24 cellular contexts compared by ENCODE assay signal in genomic region chr3:161925749-161926360, GRCh38.
DNase-seq lines count a peak whose midpoint lies in the region; ATAC-seq, FAIRE-seq and TF ChIP-seq lines count a peak whose summit lies in the region.
"Had no signal": no experiment of that assay in that cellular context is flagged by ENCODE, and none has a peak within 500 bp of the region (broad histone marks: within the 10 kb centered on the region; RNA-seq: fewer than 3 reads in every experiment).

No MANE protein-coding gene starts in this region.

- H3K36me3 Mint-ChIP-seq in chondrocyte (ENCODE audit: low read depth) (peaks cover 2% of the 10 kb centered on the region), progenitor cell of endocrine pancreas (ENCODE audit: insufficient read depth) (no peaks in the 10 kb centered on the region)
- H3K36me3 Mint-ChIP-seq: immature natural killer cell; naive thymus-derived CD4-positive, alpha-beta T cell had no signal

- H3K27ac ChIP-seq in DND-41 (ENCODE audit: low read length): no peak overlapping the region
- H3K27ac ChIP-seq: breast epithelium, dorsolateral prefrontal cortex, esophagus muscularis mucosa, heart right ventricle, skin epidermis, uterus had no signal

- H3K79me2 ChIP-seq in DND-41 (ENCODE audit: insufficient read depth, low read length): no peaks in the 10 kb centered on the region

- H4K20me1 ChIP-seq in DND-41 (ENCODE audit: insufficient read depth, low read length): no peaks in the 10 kb centered on the region

- peaks cover 7% of the 10 kb centered on the region for H3K9me3 ChIP-seq in DND-41 (ENCODE audit: insufficient read depth, low read length, severe bottlenecking)
- H3K9me3 ChIP-seq: esophagus muscularis mucosa, uterus had no signal

- H3K9ac ChIP-seq in DND-41 (ENCODE audit: low read depth, low read length): no peak overlapping the region

- H3K27me3 Mint-ChIP-seq in chondrocyte (ENCODE audit: low read depth): no peaks in the 10 kb centered on the region
- H3K27me3 Mint-ChIP-seq in progenitor cell of endocrine pancreas: no peaks in the 10 kb centered on the region
- H3K27me3 Mint-ChIP-seq: CD4-positive, alpha-beta T cell; naive thymus-derived CD4-positive, alpha-beta T cell had no signal

- no peaks in the 10 kb centered on the region for H3K4me1 Mint-ChIP-seq in chondrocyte (ENCODE audit: low read depth)
- no peaks in the 10 kb centered on the region for H3K4me1 Mint-ChIP-seq in progenitor cell of endocrine pancreas (ENCODE audit: low read depth)
- H3K4me1 Mint-ChIP-seq: immature natural killer cell; naive thymus-derived CD4-positive, alpha-beta T cell had no signal

- no peaks in the 10 kb centered on the region for H3K36me3 ChIP-seq in DND-41 (ENCODE audit: insufficient read depth, low read length)
- H3K36me3 ChIP-seq: breast epithelium, esophagus muscularis mucosa, heart right ventricle, uterus had no signal

- H3K4me1 ChIP-seq in DND-41 (ENCODE audit: insufficient read depth, low read length): no peaks in the 10 kb centered on the region
- H3K4me1 ChIP-seq: breast epithelium, esophagus muscularis mucosa, heart right ventricle, uterus had no signal

- no peak overlapping the region for H2AFZ ChIP-seq in DND-41 (ENCODE audit: low read depth, low read length)

- no peak for ATAC-seq in DND-41 (ENCODE audit: insufficient read depth, low read depth)
- ATAC-seq: heart right ventricle; HepG2; naive thymus-derived CD4-positive, alpha-beta T cell had no signal

- DNase-seq in DND-41 (no peak), Kasumi-1 (lab: John Stamatoyannopoulos, UW) (peak; percentile 14 to 21), chondrocyte (ENCODE audit: low spot score) (no peak), progenitor cell of endocrine pancreas (ENCODE audit: low spot score, unreplicated experiment) (no peak), EL (no peak), urothelium cell line (ENCODE audit: low spot score) (no peak), foreskin melanocyte (no peak)
- DNase-seq: activated CD4-positive, CD25-positive, alpha-beta regulatory T cell treated with anti-CD3 and anti-CD28 coated beads, Interleukin-2, amount 50 U/mL, for 72 hours; CD4-positive, alpha-beta T cell; dorsolateral prefrontal cortex; heart right ventricle; immature natural killer cell; naive thymus-derived CD4-positive, alpha-beta T cell; NCI-H2029; NCI-H510A; stimulated activated CD4-positive, alpha-beta T cell treated with anti-CD3 and anti-CD28 coated beads, Interleukin-4, amount 100 ng/mL, for 1 hour; uterus had no signal

- peak; percentile 42 for TF ChIP-seq CTCF in DND-41 (IDR thresholded peaks at IDR 0.05; ENCODE audit: borderline replicate concordance, extremely low read depth, low read length, poor library complexity, severe bottlenecking)
- TF ChIP-seq CTCF in chondrocyte (IDR thresholded peaks at IDR 0.05): peak; percentile 64
- TF ChIP-seq CTCF in progenitor cell of endocrine pancreas (IDR thresholded peaks at IDR 0.05; ENCODE audit: unreplicated experiment): peak; percentile 7

- H3K27ac Mint-ChIP-seq in chondrocyte (ENCODE audit: unreplicated experiment) (no peak overlapping the region), progenitor cell of endocrine pancreas (no peak overlapping the region)
- H3K27ac Mint-ChIP-seq: activated T-helper 1 cell treated with anti-CD3 and anti-CD28 coated beads, Interleukin-12 subunit alpha, Interleukin-12 subunit beta, Interleukin-2, Interleukin-4 antibody, amounts not matched to agents 30 ng/mL and 10 ng/mL and 1 ng/mL, durations not matched to agents 14 hours and 24 hours and 36 hours; CD4-positive, alpha-beta T cell; immature natural killer cell; naive thymus-derived CD4-positive, alpha-beta T cell; T-helper 2 cell treated with Interferon-gamma antibody and Interleukin-4, amounts not matched to agents 5 μg/mL and 100 μg/mL, for 36 hours had no signal

- no peak overlapping the region for H3K4me3 Mint-ChIP-seq in chondrocyte (ENCODE audit: unreplicated experiment)
- H3K4me3 Mint-ChIP-seq in progenitor cell of endocrine pancreas (ENCODE audit: low read depth): no peak overlapping the region
- H3K4me3 Mint-ChIP-seq: activated T-helper 1 cell treated with anti-CD3 and anti-CD28 coated beads, Interleukin-12 subunit alpha, Interleukin-12 subunit beta, Interleukin-2, Interleukin-4 antibody, amounts not matched to agents 30 ng/mL and 10 ng/mL and 1 ng/mL, durations not matched to agents 14 hours and 24 hours and 36 hours; CD4-positive, alpha-beta T cell; immature natural killer cell; naive thymus-derived CD4-positive, alpha-beta T cell; T-helper 2 cell treated with Interferon-gamma antibody and Interleukin-4, amounts not matched to agents 5 μg/mL and 100 μg/mL, for 36 hours had no signal

- FAIRE-seq in urothelium cell line (lab: Jason Lieb, UNC): no peak
- FAIRE-seq: H1, HepG2 had no signal

- no peak overlapping the region for H3K4me2 ChIP-seq in DND-41 (ENCODE audit: insufficient read depth, low read length)

- H3K4me3 ChIP-seq in DND-41 (ENCODE audit: low read depth in 1 of 2, low read length in 2 of 2): no peak overlapping the region
- H3K4me3 ChIP-seq: breast epithelium, dorsolateral prefrontal cortex, esophagus muscularis mucosa, heart right ventricle, skin epidermis, uterus had no signal

- H3K9me3 Mint-ChIP-seq in chondrocyte (ENCODE audit: low read depth) (peaks cover 16% of the 10 kb centered on the region), progenitor cell of endocrine pancreas (ENCODE audit: low read depth) (peaks cover 15% of the 10 kb centered on the region)
- H3K9me3 Mint-ChIP-seq: activated T-helper 1 cell treated with anti-CD3 and anti-CD28 coated beads, Interleukin-12 subunit alpha, Interleukin-12 subunit beta, Interleukin-2, Interleukin-4 antibody, amounts not matched to agents 30 ng/mL and 10 ng/mL and 1 ng/mL, durations not matched to agents 14 hours and 24 hours and 36 hours had no signal

- H3K27me3 ChIP-seq in DND-41 (ENCODE audit: insufficient read depth, low read length, poor library complexity): no peaks in the 10 kb centered on the region
- H3K27me3 ChIP-seq: breast epithelium, dorsolateral prefrontal cortex, esophagus muscularis mucosa, heart right ventricle, uterus had no signal

Comparison
In these comparisons a context has a peak if more than half of its experiments do, and no peak if none do; other contexts are left out.
1. DNase-seq: peak in Kasumi-1 (2 of 2); none in DND-41 (single experiment), chondrocyte (single experiment), progenitor cell of endocrine pancreas (single experiment), EL (single experiment), urothelium cell line (single experiment) and foreskin melanocyte (single experiment).
2. CTCF ChIP-seq: peak in every context shown above with its lines; median percentile 64 in chondrocyte; 42 in DND-41; 7 in progenitor cell of endocrine pancreas.